In the genomic region with DNA sequence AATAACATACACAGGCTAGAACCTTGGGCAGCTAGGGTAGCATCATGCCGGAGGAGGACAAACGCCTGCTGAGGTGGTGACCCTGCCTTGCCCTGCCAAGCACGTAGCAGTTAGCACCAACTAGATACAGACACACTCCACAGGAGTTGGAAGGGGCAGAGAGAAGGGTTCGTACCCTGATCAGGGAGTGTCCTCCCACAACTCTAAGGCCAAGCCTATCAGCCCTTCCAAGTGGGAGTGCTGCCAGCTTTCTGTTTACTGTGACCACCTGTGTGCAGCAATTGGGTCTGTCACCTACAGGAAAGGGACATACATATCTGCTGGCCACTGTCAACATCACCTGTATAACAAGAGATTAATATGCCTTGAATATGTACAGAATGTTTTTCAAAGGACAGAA, we compare ENCODE assay signal across 9 cellular contexts. TPM values are rescaled to one million over a fixed set of nuclear protein-coding genes. Genes with fewer than 3 reads are reported as not detected.
DNase-seq lines count a peak whose midpoint lies in the region; ATAC-seq and TF ChIP-seq lines count a peak whose summit lies in the region.
"Had no signal": no experiment of that assay in that cellular context is flagged by ENCODE, and none has a peak within 500 bp of the region (broad histone marks: within the 10 kb centered on the region; RNA-seq: fewer than 3 reads in every experiment).

No MANE protein-coding gene starts in this region.

- peak overlapping the region in 3 of 4 experiments; percentile 67 to 93 (median 87) for H3K4me3 ChIP-seq in fibroblast of lung (replicated peaks in 1 of 4; ENCODE audit: control extremely low read depth in 1 of 4, insufficient read depth in 1 of 4, low read depth in 3 of 4, low read length in 4 of 4)

- H3K27ac Mint-ChIP-seq in stimulated activated memory B cell treated with anti-CD40 and anti-IgM and Interleukin-4, amounts not matched to agents 10 μg/mL and 1 μg/mL and 100 μg/mL, for 72 hours: peak overlapping the region; percentile 97

- ATAC-seq in activated T-cell treated with anti-CD3 and anti-CD28 coated beads, Interleukin-2, amount 50 U/mL, for 4 hours: no peak
- no peak for ATAC-seq in stimulated activated memory B cell treated with anti-CD40 and anti-IgM and Interleukin-4, amounts not matched to agents 10 μg/mL and 1 μg/mL and 100 μg/mL, for 72 hours
- ATAC-seq in Right ventricle myocardium superior (ENCODE audit: poor library complexity): no peak

- peaks cover 3% of the 10 kb centered on the region for H3K36me3 ChIP-seq in fibroblast of lung (ENCODE audit: control insufficient read depth, insufficient read depth, low read length)

- no peak overlapping the region for H3K27ac ChIP-seq in fibroblast of lung (ENCODE audit: insufficient read depth, low read length)

- no peak overlapping the region for H3K9ac ChIP-seq in fibroblast of lung (ENCODE audit: insufficient read depth, low read length)

- no peak for TF ChIP-seq CTCF in fibroblast of lung (conservative IDR thresholded peaks at IDR 0.05 in 1 of 2, IDR thresholded peaks at IDR 0.05 in 1 of 2; ENCODE audit: low read depth in 1 of 2, low read length in 2 of 2)

- no peak overlapping the region for H2AFZ ChIP-seq in fibroblast of lung (ENCODE audit: low read length)

- no peaks in the 10 kb centered on the region for H3K27me3 Mint-ChIP-seq in activated T-cell treated with anti-CD3 and anti-CD28 coated beads, Interleukin-2, amount 50 U/mL, for 4 hours (ENCODE audit: low read depth)
- no peaks in the 10 kb centered on the region for H3K27me3 Mint-ChIP-seq in stimulated activated memory B cell treated with anti-CD40 and anti-IgM and Interleukin-4, amounts not matched to agents 10 μg/mL and 1 μg/mL and 100 μg/mL, for 72 hours

- H3K79me2 ChIP-seq in fibroblast of lung (ENCODE audit: control insufficient read depth, insufficient read depth, low read length): peaks cover 27% of the 10 kb centered on the region

- H3K4me1 Mint-ChIP-seq in activated T-cell treated with anti-CD3 and anti-CD28 coated beads, Interleukin-2, amount 50 U/mL, for 4 hours (ENCODE audit: low read depth): peaks cover 22% of the 10 kb centered on the region
- peaks cover 32% of the 10 kb centered on the region for H3K4me1 Mint-ChIP-seq in stimulated activated memory B cell treated with anti-CD40 and anti-IgM and Interleukin-4, amounts not matched to agents 10 μg/mL and 1 μg/mL and 100 μg/mL, for 72 hours

- TF ChIP-seq POLR2A in Raji (IDR thresholded peaks at IDR 0.05; ENCODE audit: insufficient read depth, low read depth, low read length): peak; percentile 36

- intact Hi-C loops in Right ventricle myocardium superior (cut with DNase I): no loop called here

- H3K36me3 Mint-ChIP-seq in activated T-cell treated with anti-CD3 and anti-CD28 coated beads, Interleukin-2, amount 50 U/mL, for 4 hours (ENCODE audit: insufficient read depth): peaks cover 2% of the 10 kb centered on the region
- H3K36me3 Mint-ChIP-seq in stimulated activated memory B cell treated with anti-CD40 and anti-IgM and Interleukin-4, amounts not matched to agents 10 μg/mL and 1 μg/mL and 100 μg/mL, for 72 hours: no peaks in the 10 kb centered on the region

- H3K9me3 Mint-ChIP-seq in activated T-cell treated with anti-CD3 and anti-CD28 coated beads, Interleukin-2, amount 50 U/mL, for 4 hours: no peaks in the 10 kb centered on the region
- no peaks in the 10 kb centered on the region for H3K9me3 Mint-ChIP-seq in stimulated activated memory B cell treated with anti-CD40 and anti-IgM and Interleukin-4, amounts not matched to agents 10 μg/mL and 1 μg/mL and 100 μg/mL, for 72 hours

- peak overlapping the region; percentile 52 for H3K4me2 ChIP-seq in fibroblast of lung (ENCODE audit: extremely low read depth, insufficient read depth, low read length)

- peaks cover 9% of the 10 kb centered on the region for H3K4me1 ChIP-seq in fibroblast of lung (ENCODE audit: control insufficient read depth, extremely low read depth, insufficient read depth, low read length)

- H3K9me3 ChIP-seq in fibroblast of lung (ENCODE audit: control insufficient read depth, insufficient read depth, low read depth, low read length): no peaks in the 10 kb centered on the region

- no peaks in the 10 kb centered on the region for H4K20me1 ChIP-seq in fibroblast of lung (ENCODE audit: control insufficient read depth, extremely low read depth, insufficient read depth, low read length)

- H3K27me3 ChIP-seq in fibroblast of lung (ENCODE audit: control insufficient read depth, insufficient read depth, low read length): no peaks in the 10 kb centered on the region

- peak overlapping the region; percentile 92 for H3K4me3 Mint-ChIP-seq in activated T-cell treated with anti-CD3 and anti-CD28 coated beads, Interleukin-2, amount 50 U/mL, for 4 hours
- no peak overlapping the region for H3K4me3 Mint-ChIP-seq in stimulated activated memory B cell treated with anti-CD40 and anti-IgM and Interleukin-4, amounts not matched to agents 10 μg/mL and 1 μg/mL and 100 μg/mL, for 72 hours

- DNase-seq in activated T-cell treated with anti-CD3 and anti-CD28 coated beads, Interleukin-2, amount 50 U/mL, for 4 hours: no peak
- no peak for DNase-seq in activated T-cell treated with anti-CD3 and anti-CD28 coated beads, Interleukin-2, amount 50 U/mL, for 48 hours
- DNase-seq in fibroblast of lung (ENCODE audit: low read depth in 2 of 2): no peak
- no peak for DNase-seq in cerebellar nuclear complex (lab: John Stamatoyannopoulos, UW)
- no peak for DNase-seq in GM19238 (ENCODE audit: insufficient read length, low spot score)
- no peak for DNase-seq in Right ventricle myocardium superior
- DNase-seq: activated CD4-positive, alpha-beta T cell treated with anti-CD3 and anti-CD28 coated beads for 48 hours had no signal

RNA-seq across cellular contexts. Expression of gene THAP7, which starts 1.9 kb away (rescaled TPM):
- total RNA-seq in activated T-cell treated with anti-CD3 and anti-CD28 coated beads, Interleukin-2, amount 50 U/mL, for 4 hours: 10 to 100 TPM; 53.6 to 55.0 (median 53.6) TPM
- total RNA-seq in fibroblast of lung: 25.9 and 26.3 TPM in 2 replicates
- 15.7 and 15.8 TPM in 2 replicates for polyA plus RNA-seq in fibroblast of lung
- 19.7 and 22.0 TPM in 2 replicates for polyA plus RNA-seq in fibroblast of lung (2012)
- 9.0 and 9.9 TPM in 2 replicates for polyA minus RNA-seq in fibroblast of lung (ENCODE audit: low replicate concordance)
- total RNA-seq in Right ventricle myocardium superior: 19.4 TPM

RNA-seq across cellular contexts. Expression of gene P2RX6, which starts 11.2 kb away (rescaled TPM):
- under 1 TPM in 1 of 3 donors, not detected in 2; 0.13 TPM for total RNA-seq in activated T-cell treated with anti-CD3 and anti-CD28 coated beads, Interleukin-2, amount 50 U/mL, for 4 hours
- 4.6 and 17.8 TPM in 2 replicates for total RNA-seq in fibroblast of lung
- polyA plus RNA-seq in fibroblast of lung: 0.84 and 3.6 TPM in 2 replicates
- 1.9 and 6.0 TPM in 2 replicates for polyA plus RNA-seq in fibroblast of lung (2012)
- 4.1 and 8.2 TPM in 2 replicates for polyA minus RNA-seq in fibroblast of lung (ENCODE audit: low replicate concordance)
- total RNA-seq in Right ventricle myocardium superior: 3.9 TPM

RNA-seq across cellular contexts. Expression of gene LZTR1, which starts 21.7 kb away (rescaled TPM):
- 10 to 100 TPM; 82.4 to 96.6 (median 84.7) TPM for total RNA-seq in activated T-cell treated with anti-CD3 and anti-CD28 coated beads, Interleukin-2, amount 50 U/mL, for 4 hours
- 51.9 and 75.8 TPM in 2 replicates for total RNA-seq in fibroblast of lung
- 25.1 and 27.4 TPM in 2 replicates for polyA plus RNA-seq in fibroblast of lung
- 30.9 and 31.8 TPM in 2 replicates for polyA plus RNA-seq in fibroblast of lung (2012)
- polyA minus RNA-seq in fibroblast of lung (ENCODE audit: low replicate concordance): 129 and 153 TPM in 2 replicates
- 24.7 TPM for total RNA-seq in Right ventricle myocardium superior

RNA-seq across cellular contexts. Expression of gene SLC7A4, which starts 28.6 kb away (rescaled TPM):
- under 1 TPM in 2 of 3 donors, not detected in 1; 0.10 to 0.13 TPM for total RNA-seq in activated T-cell treated with anti-CD3 and anti-CD28 coated beads, Interleukin-2, amount 50 U/mL, for 4 hours
- total RNA-seq in fibroblast of lung: 0.26 and 0.83 TPM in 2 replicates
- 0.08 and 0.92 TPM in 2 replicates for polyA plus RNA-seq in fibroblast of lung
- 0.28 and 2.5 TPM in 2 replicates for polyA plus RNA-seq in fibroblast of lung (2012)
- 8.4 TPM in 1 of 2 replicates, not detected in the other for polyA minus RNA-seq in fibroblast of lung (ENCODE audit: low replicate concordance)
- 0.16 TPM for total RNA-seq in Right ventricle myocardium superior

RNA-seq across cellular contexts. Expression of gene AIFM3, which starts 36.7 kb away (rescaled TPM):
- total RNA-seq in activated T-cell treated with anti-CD3 and anti-CD28 coated beads, Interleukin-2, amount 50 U/mL, for 4 hours: under 1 TPM; 0.30 to 0.78 (median 0.47) TPM
- total RNA-seq in fibroblast of lung (1.3 and 2.0 TPM in 2 replicates), Right ventricle myocardium superior (0.67 TPM)
- 0.14 and 0.15 TPM in 2 replicates for polyA plus RNA-seq in fibroblast of lung
- polyA plus RNA-seq in fibroblast of lung (2012): 0.10 and 0.55 TPM in 2 replicates
- 0.52 and 1.4 TPM in 2 replicates for polyA minus RNA-seq in fibroblast of lung (ENCODE audit: low replicate concordance)
